In the genomic region with DNA sequence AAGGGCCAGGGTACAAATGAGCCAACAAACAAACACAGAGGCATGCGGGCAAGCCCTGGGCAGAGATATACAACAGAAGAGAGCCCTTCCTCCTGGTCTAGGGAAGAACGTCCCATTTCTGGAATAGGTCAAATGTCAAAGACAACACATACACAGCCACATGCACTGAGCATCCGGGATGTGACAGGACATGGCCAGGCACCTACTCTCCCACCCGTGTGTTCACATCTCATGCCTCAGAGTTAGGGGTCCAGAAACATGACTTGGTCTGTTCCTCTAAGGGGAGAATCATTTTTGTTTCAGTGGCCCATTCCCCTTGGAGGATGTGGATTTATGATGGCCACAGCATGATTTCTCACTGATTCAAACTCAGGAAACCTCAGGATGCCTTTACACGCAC, we compare ENCODE assay signal across 18 cellular contexts. TPM values are rescaled to one million over a fixed set of nuclear protein-coding genes. Genes with fewer than 3 reads are reported as not detected.
A peak's percentile ranks its signal among the peaks of the same experiment; 100 is the strongest.
DNase-seq lines count a peak whose midpoint lies in the region; ATAC-seq and TF ChIP-seq lines count a peak whose summit lies in the region.
"Had no signal": no experiment of that assay in that cellular context is flagged by ENCODE, and none has a peak within 500 bp of the region (broad histone marks: within the 10 kb centered on the region; RNA-seq: fewer than 3 reads in every experiment).

No MANE protein-coding gene starts in this region.

- H3K4me1 ChIP-seq in OCI-LY1 (ENCODE audit: insufficient read depth, low read length, severe bottlenecking), result peaks cover 95% of the 10 kb centered on the region
- peaks cover 0 to 39% (median 13%) of the 10 kb centered on the region in 4 donors for H3K4me1 ChIP-seq in stomach

- peak overlapping the region; percentile 100 for H3K27ac ChIP-seq in OCI-LY1 (ENCODE audit: low read depth, low read length, poor library complexity, severe bottlenecking)
- peak overlapping the region in 54 of 59 donors; percentile 8 to 85 (median 72) for H3K27ac ChIP-seq in dorsolateral prefrontal cortex
- H3K27ac ChIP-seq in stomach, result peak overlapping the region; percentile 39 to 90 (median 79)
- H3K27ac ChIP-seq: hepatocyte, neutrophil had no signal

- no peaks in the 10 kb centered on the region for H3K79me2 ChIP-seq in OCI-LY1 (ENCODE audit: insufficient read depth, low read length)
- H3K79me2 ChIP-seq: hepatocyte had no signal

- peak; percentile 63 for DNase-seq in activated CD8-positive, alpha-beta memory T cell treated with anti-CD3 and anti-CD28 coated beads, Interleukin-2, amount 50 U/mL, for 48 hours
- DNase-seq in activated CD8-positive, alpha-beta memory T cell treated with anti-CD3 and anti-CD28 coated beads for 24 hours, result no peak
- no peak for DNase-seq in dorsolateral prefrontal cortex
- no peak for DNase-seq in stomach
- DNase-seq in NCI-H82 treated with DMSO at 0.1 percent for 48 hours (lab: John Stamatoyannopoulos, UW; ENCODE audit: unreplicated experiment), result no peak
- no peak for DNase-seq in MV-4-11 (lab: John Stamatoyannopoulos, UW)
- DNase-seq: ACHN, DMS79 treated with DMSO at 0.1 percent for 48 hours, NCI-H1105 treated with DMSO at 0.1 percent for 48 hours, NCI-H524, RPMI8226, T1000 had no signal

- H3K4me3 ChIP-seq in OCI-LY1 (ENCODE audit: low read depth, low read length, poor library complexity, severe bottlenecking), result peak overlapping the region; percentile 50
- H3K4me3 ChIP-seq in dorsolateral prefrontal cortex, result peak overlapping the region in 9 of 59 donors; percentile 38 to 58 (median 46)
- no peak overlapping the region for H3K4me3 ChIP-seq in stomach
- H3K4me3 ChIP-seq: hepatocyte, lung had no signal

- no peak for TF ChIP-seq POLR2A in stomach (IDR thresholded peaks at IDR 0.05)

- H3K36me3 ChIP-seq in OCI-LY1 (ENCODE audit: insufficient read depth, low read length) (no peaks in the 10 kb centered on the region), stomach (no peaks in the 10 kb centered on the region)
- H3K36me3 ChIP-seq: neutrophil had no signal

- peaks cover 18% of the 10 kb centered on the region; the same call in 1 of the 2 replicates for H3F3A ChIP-seq in OCI-LY1 (ENCODE audit: insufficient read depth, low read length)

- H3K9me2 ChIP-seq in OCI-LY1 (ENCODE audit: low read depth, low read length), result no peaks in the 10 kb centered on the region

- H3K27me3 ChIP-seq in OCI-LY1 (ENCODE audit: insufficient read depth, low read length), result no peaks in the 10 kb centered on the region
- H3K27me3 ChIP-seq in dorsolateral prefrontal cortex, result no peaks in the 10 kb centered on the region
- no peaks in the 10 kb centered on the region for H3K27me3 ChIP-seq in stomach
- H3K27me3 ChIP-seq: hepatocyte had no signal

- ATAC-seq in GM21576 (IDR thresholded peaks at IDR 0.05; ENCODE audit: unreplicated experiment), result no peak
- ATAC-seq: HepG2 had no signal

- intact Hi-C loops in dorsolateral prefrontal cortex (cut with DNase I) (no loop called here), stomach (cut with DNase I; ENCODE audit: low total_unique reads) (no loop called here)

- no peak overlapping the region for H2AFZ ChIP-seq in OCI-LY1 (ENCODE audit: low read length)
- H2AFZ ChIP-seq: hepatocyte had no signal

- TF ChIP-seq CTCF in OCI-LY1 (IDR thresholded peaks at IDR 0.05; ENCODE audit: low read length) (no peak), dorsolateral prefrontal cortex (IDR thresholded peaks at IDR 0.05 in 54 of 56, conservative IDR thresholded peaks at IDR 0.05 in 2 of 56; ENCODE audit: low read depth in 1 of 56, partially characterized antibody in 56 of 56) (no peak), stomach (IDR thresholded peaks at IDR 0.05) (no peak)

- no peak for TF ChIP-seq EP300 in stomach (IDR thresholded peaks at IDR 0.05)

- H3K4me2 ChIP-seq in OCI-LY1 (ENCODE audit: low read length), result peak overlapping the region; percentile 70
- H3K4me2 ChIP-seq: hepatocyte had no signal

- WGBS in stomach, 5 donors, result 64 to 73% (median 66%) methylated on average over 5 of the region's 5 CpGs

- H3K9me3 ChIP-seq in OCI-LY1 (ENCODE audit: low read length) (no peaks in the 10 kb centered on the region; the same call in 1 of the 2 replicates), stomach (no peaks in the 10 kb centered on the region)
- H3K9me3 ChIP-seq: neutrophil had no signal

- no peaks in the 10 kb centered on the region for H4K20me1 ChIP-seq in OCI-LY1 (ENCODE audit: insufficient read depth, low read length)

- peak overlapping the region; percentile 84 for H3K9ac ChIP-seq in OCI-LY1 (ENCODE audit: low read length)

RNA-seq across cellular contexts. Expression of a gene that starts 0.8 kb away (rescaled TPM):
- total RNA-seq in dorsolateral prefrontal cortex (10 to 100 TPM in 40 of 120 experiments, 1 to 10 TPM in 80; 1.7 to 20.6 (median 8.5) TPM), stomach (100 to 1,000 TPM in 1 of 5 donors, 10 to 100 TPM in 3, 1 to 10 TPM in 1; 9.6 to 199 (median 34.8) TPM)
- polyA plus RNA-seq in stomach, result 10 to 100 TPM in 1 of 3 donors, 1 to 10 TPM in 2; 2.0 to 17.1 (median 2.2) TPM

RNA-seq across cellular contexts. Expression of a gene that starts 19.9 kb away (rescaled TPM):
- total RNA-seq in dorsolateral prefrontal cortex, result under 1 TPM in 2 of 120 experiments, not detected in 118; 0.38 to 0.95 TPM
- not detected for total RNA-seq in stomach
- polyA plus RNA-seq in stomach, result not detected
- total RNA-seq: hepatocyte, lung had no signal
- polyA plus RNA-seq: hepatocyte, lung had no signal

RNA-seq across cellular contexts. Expression of a gene that starts 49.0 kb away (rescaled TPM):
- 1 to 10 TPM in 117 of 120 experiments, under 1 TPM in 3; 0.49 to 4.7 (median 2.3) TPM for total RNA-seq in dorsolateral prefrontal cortex
- 1 to 10 TPM in 1 of 5 donors, under 1 TPM in 2, not detected in 2; 0.45 to 4.1 (median 0.92) TPM for total RNA-seq in stomach
- polyA plus RNA-seq in stomach, result under 1 TPM; 0.46 to 0.75 (median 0.50) TPM

RNA-seq across cellular contexts. Expression of a gene that starts 50.0 kb away (rescaled TPM):
- 10 to 100 TPM in 14 of 120 experiments, 1 to 10 TPM in 106; 1.8 to 18.0 (median 6.0) TPM for total RNA-seq in dorsolateral prefrontal cortex
- not detected for total RNA-seq in stomach
- polyA plus RNA-seq in stomach, result not detected
- total RNA-seq: hepatocyte had no signal
- polyA plus RNA-seq: hepatocyte had no signal
